ENCODE assay signal across 9 cellular contexts in genomic region chr18:75070235-75070624, GRCh38.
DNase-seq lines count a peak whose midpoint lies in the region; ATAC-seq and TF ChIP-seq lines count a peak whose summit lies in the region.
"Had no signal": no experiment of that assay in that cellular context is flagged by ENCODE, and none has a peak within 500 bp of the region (broad histone marks: within the 10 kb centered on the region; RNA-seq: fewer than 3 reads in every experiment).

No MANE protein-coding gene starts in this region.

- H3K27me3 Mint-ChIP-seq in activated T-cell treated with anti-CD3 and anti-CD28 coated beads, Interleukin-2, amount 50 U/mL, for 72 hours (ENCODE audit: low read depth), result no peaks in the 10 kb centered on the region
- no peaks in the 10 kb centered on the region for H3K27me3 Mint-ChIP-seq in activated T-helper 2 cell treated with anti-CD3 and anti-CD28 coated beads, Interferon-gamma antibody, Interleukin-2, Interleukin-4, amounts not matched to agents 10 μg/mL and 5 μg/mL and 100 μg/mL, durations not matched to agents 14 hours and 24 hours and 36 hours (ENCODE audit: low read depth)

- peak overlapping the region; percentile 53 to 79 for H3K27ac ChIP-seq in liver (ENCODE audit: low read depth in 1 of 2, low read length in 2 of 2)
- peak overlapping the region; percentile 87 to 98 (median 96) for H3K27ac ChIP-seq in thyroid gland

- H3K4me3 ChIP-seq in liver (ENCODE audit: low read depth in 1 of 3, low read length in 3 of 3) (no peak overlapping the region), thyroid gland (replicated peaks in 1 of 3) (peak overlapping the region in 1 of 3 donors; percentile 8)

- H3K9me3 Mint-ChIP-seq in activated T-cell treated with anti-CD3 and anti-CD28 coated beads, Interleukin-2, amount 50 U/mL, for 72 hours, result peaks cover 3 to 4% of the 10 kb centered on the region in 2 donors
- H3K9me3 Mint-ChIP-seq in activated T-helper 2 cell treated with anti-CD3 and anti-CD28 coated beads, Interferon-gamma antibody, Interleukin-2, Interleukin-4, amounts not matched to agents 10 μg/mL and 5 μg/mL and 100 μg/mL, durations not matched to agents 14 hours and 24 hours and 36 hours, result peaks cover 8% of the 10 kb centered on the region

- H3K27me3 ChIP-seq in liver (ENCODE audit: control insufficient read depth in 4 of 4, insufficient read depth in 4 of 4, low read length in 3 of 4) (no peaks in the 10 kb centered on the region), thyroid gland (no peaks in the 10 kb centered on the region)

- H3K4me1 ChIP-seq in liver (ENCODE audit: control insufficient read depth in 4 of 4, insufficient read depth in 4 of 4, low read length in 3 of 4) (no peaks in the 10 kb centered on the region), thyroid gland (peaks cover 18 to 33% of the 10 kb centered on the region in 2 donors)

- H3K27ac Mint-ChIP-seq in activated T-cell treated with anti-CD3 and anti-CD28 coated beads, Interleukin-2, amount 50 U/mL, for 72 hours, result peak overlapping the region; percentile 90
- peak overlapping the region; percentile 95 for H3K27ac Mint-ChIP-seq in activated T-helper 2 cell treated with anti-CD3 and anti-CD28 coated beads, Interferon-gamma antibody, Interleukin-2, Interleukin-4, amounts not matched to agents 10 μg/mL and 5 μg/mL and 100 μg/mL, durations not matched to agents 14 hours and 24 hours and 36 hours

- intact Hi-C loops in activated T-helper 2 cell treated with anti-CD3 and anti-CD28 coated beads, Interferon-gamma antibody, Interleukin-2, Interleukin-4, amounts not matched to agents 10 μg/mL and 5 μg/mL and 100 μg/mL, durations not matched to agents 14 hours and 24 hours and 36 hours (cut with micrococcal nuclease), result loop anchor here (2.0 to 5.0 kb wide), 5 partner anchors 75 to 573 kb away; partner anchors contain the start of genes CNDP2, TSHZ1 and ZNF407
- intact Hi-C loops in thyroid gland (cut with DNase I), result loop anchor here (10.0 kb wide), 1 partner anchor 135 kb away; the partner anchor contains the start of gene PTGR3

- H3K36me3 Mint-ChIP-seq in activated T-cell treated with anti-CD3 and anti-CD28 coated beads, Interleukin-2, amount 50 U/mL, for 72 hours (ENCODE audit: insufficient read depth in 2 of 2), result peaks cover 4 to 8% of the 10 kb centered on the region in 2 donors
- peaks cover 16% of the 10 kb centered on the region for H3K36me3 Mint-ChIP-seq in activated T-helper 2 cell treated with anti-CD3 and anti-CD28 coated beads, Interferon-gamma antibody, Interleukin-2, Interleukin-4, amounts not matched to agents 10 μg/mL and 5 μg/mL and 100 μg/mL, durations not matched to agents 14 hours and 24 hours and 36 hours (ENCODE audit: low read depth)

- no peak for DNase-seq in activated T-cell treated with anti-CD3 and anti-CD28 coated beads, Interleukin-2, amount 50 U/mL, for 72 hours
- no peak for DNase-seq in activated T-cell treated with anti-CD3 and anti-CD28 coated beads, Interleukin-2, amount 50 U/mL, for 1 hour
- DNase-seq in activated T-helper 2 cell treated with anti-CD3 and anti-CD28 coated beads, Interferon-gamma antibody, Interleukin-2, Interleukin-4, amounts not matched to agents 10 μg/mL and 5 μg/mL and 100 μg/mL, durations not matched to agents 14 hours and 24 hours and 36 hours (ENCODE audit: low spot score), result no peak
- DNase-seq in thyroid gland (peak; percentile 54 to 63), NCI-H128 (lab: John Stamatoyannopoulos, UW; ENCODE audit: unreplicated experiment) (no peak), NCI-H1105 treated with DMSO at 0.1 percent for 48 hours (lab: John Stamatoyannopoulos, UW) (no peak)
- DNase-seq: MM.1S had no signal

- TF ChIP-seq CTCF in liver (IDR thresholded peaks at IDR 0.05; ENCODE audit: low read depth, low read length, missing input control) (no peak), thyroid gland (IDR thresholded peaks at IDR 0.05) (no peak)

- peaks cover 0 to 2% (median under 1%) of the 10 kb centered on the region in 4 donors for H3K36me3 ChIP-seq in liver (ENCODE audit: control insufficient read depth in 4 of 4, insufficient read depth in 3 of 4, low read depth in 1 of 4, low read length in 3 of 4)
- H3K36me3 ChIP-seq in thyroid gland, result no peaks in the 10 kb centered on the region

- H3K4me1 Mint-ChIP-seq in activated T-cell treated with anti-CD3 and anti-CD28 coated beads, Interleukin-2, amount 50 U/mL, for 72 hours (ENCODE audit: low read depth), result peaks cover 29% of the 10 kb centered on the region
- peaks cover 19% of the 10 kb centered on the region for H3K4me1 Mint-ChIP-seq in activated T-helper 2 cell treated with anti-CD3 and anti-CD28 coated beads, Interferon-gamma antibody, Interleukin-2, Interleukin-4, amounts not matched to agents 10 μg/mL and 5 μg/mL and 100 μg/mL, durations not matched to agents 14 hours and 24 hours and 36 hours (ENCODE audit: low read depth)

- H3K9ac ChIP-seq in liver (ENCODE audit: low read depth in 1 of 2, low read length in 2 of 2), result no peak overlapping the region

- no peak for TF ChIP-seq POLR2A in thyroid gland (IDR thresholded peaks at IDR 0.05)

- 85% methylated on average over 16 of the region's 16 CpGs for WGBS in liver
- 54 to 63% methylated on average over 14 to 16 of the region's 16 CpGs for WGBS in thyroid gland, 2 donors

- H3K9me3 ChIP-seq in liver (ENCODE audit: control insufficient read depth in 4 of 4, low read length in 3 of 4), result no peaks in the 10 kb centered on the region
- H3K9me3 ChIP-seq in thyroid gland, result no peaks in the 10 kb centered on the region

- no peak for TF ChIP-seq RAD21 in liver (IDR thresholded peaks at IDR 0.05)

- no peak for ATAC-seq in activated T-cell treated with anti-CD3 and anti-CD28 coated beads, Interleukin-2, amount 50 U/mL, for 72 hours (replicated peaks in 1 of 2)
- ATAC-seq in HG03108 (IDR thresholded peaks at IDR 0.05; ENCODE audit: unreplicated experiment), result no peak

- H3K4me3 Mint-ChIP-seq in activated T-cell treated with anti-CD3 and anti-CD28 coated beads, Interleukin-2, amount 50 U/mL, for 72 hours, result peak overlapping the region; percentile 75 to 84
- peak overlapping the region; percentile 79 for H3K4me3 Mint-ChIP-seq in activated T-helper 2 cell treated with anti-CD3 and anti-CD28 coated beads, Interferon-gamma antibody, Interleukin-2, Interleukin-4, amounts not matched to agents 10 μg/mL and 5 μg/mL and 100 μg/mL, durations not matched to agents 14 hours and 24 hours and 36 hours (ENCODE audit: low read depth)

TF ChIP-seq in liver, 16 proteins besides CTCF, POLR2A, EP300 and RAD21:
- TF ChIP-seq HNF4G (IDR thresholded peaks at IDR 0.05) (no peak), YY1 (IDR thresholded peaks at IDR 0.05) (no peak), REST (IDR thresholded peaks at IDR 0.05) (no peak), TAF1 (conservative IDR thresholded peaks at IDR 0.05) (no peak), HNF4A (conservative IDR thresholded peaks at IDR 0.05) (no peak), GABPA (IDR thresholded peaks at IDR 0.05 in 1 of 2, conservative IDR thresholded peaks at IDR 0.05 in 1 of 2) (no peak), MAX (IDR thresholded peaks at IDR 0.05) (no peak), ZBTB33 (IDR thresholded peaks at IDR 0.05) (no peak), FOXA2 (IDR thresholded peaks at IDR 0.05) (no peak)

Comparison
In these comparisons a context has a peak if more than half of its experiments do, and no peak if none do; other contexts are left out.
1. DNase-seq: peak in thyroid gland (2 of 2); none in activated T-cell treated with anti-CD3 and anti-CD28 coated beads, Interleukin-2, amount 50 U/mL, for 72 hours (0 of 2), activated T-cell treated with anti-CD3 and anti-CD28 coated beads, Interleukin-2, amount 50 U/mL, for 1 hour (single experiment), activated T-helper 2 cell treated with anti-CD3 and anti-CD28 coated beads, Interferon-gamma antibody, Interleukin-2, Interleukin-4, amounts not matched to agents 10 μg/mL and 5 μg/mL and 100 μg/mL, durations not matched to agents 14 hours and 24 hours and 36 hours (single experiment), NCI-H128 (single experiment) and NCI-H1105 treated with DMSO at 0.1 percent for 48 hours (single experiment).